ENCODE assay signal across 8 cellular contexts in the genomic region with DNA sequence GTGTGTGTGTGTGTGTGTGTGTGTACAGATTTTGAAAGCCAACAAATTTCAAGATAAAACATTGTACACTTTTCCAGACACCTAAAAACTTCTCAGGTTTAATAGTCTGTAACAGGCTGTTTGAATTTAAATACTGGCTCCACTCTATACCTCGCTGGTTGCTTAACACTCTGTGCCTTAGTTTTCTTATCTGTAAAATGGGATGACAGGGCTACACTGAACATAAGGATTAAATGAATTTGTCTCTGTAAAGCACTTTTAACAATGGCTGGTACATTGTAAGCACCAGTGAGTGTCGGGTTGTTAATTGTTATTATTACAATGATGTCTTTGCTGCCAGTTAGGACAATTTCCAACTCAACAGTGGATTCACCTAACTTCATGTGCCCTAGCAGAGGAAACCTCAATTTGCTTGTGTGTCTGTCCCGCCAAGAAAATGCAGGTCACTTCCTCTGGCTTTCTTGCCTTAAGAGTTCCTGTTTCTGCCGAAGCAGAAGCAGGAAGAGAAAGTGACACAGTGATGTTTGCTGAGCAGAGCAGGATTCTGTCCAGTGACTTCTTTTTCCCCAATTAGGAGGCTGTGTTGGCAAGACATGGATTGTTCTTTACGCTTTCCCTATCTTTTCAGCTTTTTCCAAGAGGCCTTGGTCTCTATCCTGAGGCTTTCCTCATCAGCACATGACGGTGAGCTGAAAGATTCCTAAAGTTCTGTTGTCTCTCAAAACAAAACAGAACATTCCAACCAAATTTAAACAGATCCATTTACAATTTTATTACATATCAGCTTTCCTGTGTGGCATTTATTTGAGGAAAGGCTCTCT.
DNase-seq lines count a peak whose midpoint lies in the region; ATAC-seq and TF ChIP-seq lines count a peak whose summit lies in the region.

No MANE protein-coding gene starts in this region.

- ATAC-seq in GM21526 (IDR thresholded peaks at IDR 0.05; ENCODE audit: low FRiP score, unreplicated experiment) (peak; percentile 69), left lung (peak; percentile 79)

- peak overlapping the region; percentile 76 for H2AFZ ChIP-seq in Loucy (ENCODE audit: low read length)

- H4K20me1 ChIP-seq in Loucy (ENCODE audit: insufficient read depth, low read length, poor library complexity, severe bottlenecking), result no peaks in the 10 kb centered on the region

- H3K4me3 ChIP-seq in GM12864 (ENCODE audit: low read depth, low read length) (peak overlapping the region; percentile 38), Loucy (ENCODE audit: low read length, poor library complexity, severe bottlenecking) (peak overlapping the region; percentile 12), left lung (no peak overlapping the region), tibial nerve (peak overlapping the region in 1 of 4 donors; percentile 4)

- no peaks in the 10 kb centered on the region for H3K9me2 ChIP-seq in Loucy (replicated peaks; ENCODE audit: low read depth, low read length)

- intact Hi-C loops in left lung (cut with DNase I), result no loop called here

- no peaks in the 10 kb centered on the region for H3K9me3 ChIP-seq in Loucy (ENCODE audit: insufficient read depth, low read depth, low read length)
- H3K9me3 ChIP-seq in left lung, result no peaks in the 10 kb centered on the region
- no peaks in the 10 kb centered on the region for H3K9me3 ChIP-seq in tibial nerve

- no peak overlapping the region for H3K9ac ChIP-seq in Loucy (ENCODE audit: low read depth, low read length, poor library complexity, severe bottlenecking)

- no peaks in the 10 kb centered on the region for H3K79me2 ChIP-seq in Loucy (ENCODE audit: insufficient read depth, low read length)

- DNase-seq in GM12864 (ENCODE audit: low read depth), result peak; percentile 85
- DNase-seq in activated effector memory CD4-positive, alpha-beta T cell treated with anti-CD3 and anti-CD28 coated beads, Interleukin-2, amount 50 U/mL, for 16 hours, result peak; percentile 74
- DNase-seq in left lung, result peak in 1 of 2 donors; percentile 53
- peak in 1 of 2 donors; percentile 23 for DNase-seq in tibial nerve (ENCODE audit: low spot score in 2 of 2)
- DNase-seq in NCI-H1694 (lab: John Stamatoyannopoulos, UW), result no peak
- DNase-seq in NCI-H2227 (lab: John Stamatoyannopoulos, UW; ENCODE audit: unreplicated experiment), result no peak

- no peaks in the 10 kb centered on the region for H3F3A ChIP-seq in Loucy (ENCODE audit: low read depth)

- TF ChIP-seq EP300 in tibial nerve (IDR thresholded peaks at IDR 0.05), result peak in 1 of 2 donors; percentile 70

- no peaks in the 10 kb centered on the region for H3K36me3 ChIP-seq in Loucy (ENCODE audit: insufficient read depth, low read length)
- H3K36me3 ChIP-seq in left lung, result no peaks in the 10 kb centered on the region
- no peaks in the 10 kb centered on the region for H3K36me3 ChIP-seq in tibial nerve

- H3K27me3 ChIP-seq in Loucy (ENCODE audit: insufficient read depth, low read length, poor library complexity, severe bottlenecking) (no peaks in the 10 kb centered on the region), left lung (no peaks in the 10 kb centered on the region), tibial nerve (no peaks in the 10 kb centered on the region)

- WGBS in tibial nerve, 2 donors, result 49 to 52% methylated on average over 6 of the region's 6 CpGs

- H3K27ac ChIP-seq in left lung, result peak overlapping the region; percentile 49 to 92
- peak overlapping the region in 3 of 4 donors; percentile 63 to 73 (median 67) for H3K27ac ChIP-seq in tibial nerve

- H3K4me2 ChIP-seq in Loucy (ENCODE audit: low read depth, low read length, poor library complexity, severe bottlenecking), result peak overlapping the region; percentile 38

- TF ChIP-seq CTCF in GM12864 (IDR thresholded peaks at IDR 0.05; ENCODE audit: low read depth, low read length, missing control alignments) (no peak), Loucy (conservative IDR thresholded peaks at IDR 0.05; ENCODE audit: low read length) (no peak), left lung (IDR thresholded peaks at IDR 0.05) (no peak), tibial nerve (IDR thresholded peaks at IDR 0.05) (no peak)

- no peak for TF ChIP-seq POLR2A in tibial nerve (IDR thresholded peaks at IDR 0.05)

- peaks cover 22% of the 10 kb centered on the region for H3K4me1 ChIP-seq in Loucy (ENCODE audit: insufficient read depth, low read length, poor library complexity, severe bottlenecking)
- H3K4me1 ChIP-seq in left lung, result peaks cover 0 to 28% of the 10 kb centered on the region in 2 donors
- peaks cover 0 to 12% (median 5%) of the 10 kb centered on the region in 4 donors for H3K4me1 ChIP-seq in tibial nerve

Comparison
In these comparisons a context has a peak if more than half of its experiments do, and no peak if none do; other contexts are left out.
1. DNase-seq: peak in GM12864 (single experiment) and activated effector memory CD4-positive, alpha-beta T cell treated with anti-CD3 and anti-CD28 coated beads, Interleukin-2, amount 50 U/mL, for 16 hours (single experiment); none in NCI-H1694 (single experiment) and NCI-H2227 (single experiment).
2. H3K4me3 ChIP-seq: peak in GM12864 (single experiment) and Loucy (single experiment); none in left lung (0 of 2).